Comparison of ENCODE assay signal across 1 cellular context in the genomic region with DNA sequence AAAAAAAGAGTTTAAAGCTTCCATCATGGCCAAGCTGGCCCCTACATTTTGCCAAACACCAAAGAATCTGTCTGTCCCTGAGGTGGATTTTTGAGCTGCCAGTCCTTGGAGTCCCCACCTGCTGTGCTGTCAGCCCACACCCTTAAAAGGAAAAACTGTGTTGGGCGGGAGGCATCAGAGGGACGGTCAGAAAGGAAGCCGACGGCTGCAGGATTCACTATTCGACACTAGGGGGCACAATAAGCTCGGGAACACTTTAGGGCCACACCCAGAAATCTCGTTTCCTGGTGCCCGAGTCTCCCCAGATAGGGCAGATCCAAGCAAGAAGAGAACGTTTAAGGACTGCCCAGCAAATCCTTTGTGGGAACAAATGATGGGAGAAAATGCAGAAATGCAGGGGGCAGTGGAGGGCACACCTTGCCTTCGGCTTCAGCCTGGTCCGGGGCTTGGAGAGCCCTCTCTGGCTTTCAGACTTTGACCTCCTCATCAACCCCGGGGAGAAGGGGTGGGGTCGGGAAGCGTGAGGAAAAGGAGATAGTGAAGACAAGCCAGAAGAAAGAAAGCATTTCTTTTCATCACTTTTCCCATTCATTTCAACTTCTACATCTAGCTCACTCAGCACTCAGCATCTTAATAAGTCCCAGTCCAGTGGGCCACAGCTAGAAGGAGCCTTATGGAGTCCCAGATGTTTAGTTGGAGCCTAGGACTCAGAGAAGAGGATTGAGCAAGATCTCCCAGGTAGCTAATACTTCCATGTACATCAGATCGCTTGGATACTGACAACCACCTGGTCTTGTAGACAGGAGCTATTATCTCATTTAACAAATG.
TF ChIP-seq lines count a peak whose summit lies in the region.

No MANE protein-coding gene starts in this region.

TF ChIP-seq in HepG2, 621 proteins besides CTCF, POLR2A, EP300 and RAD21 (continued from another document and continues in another):
- TF ChIP-seq, protein P1, sequence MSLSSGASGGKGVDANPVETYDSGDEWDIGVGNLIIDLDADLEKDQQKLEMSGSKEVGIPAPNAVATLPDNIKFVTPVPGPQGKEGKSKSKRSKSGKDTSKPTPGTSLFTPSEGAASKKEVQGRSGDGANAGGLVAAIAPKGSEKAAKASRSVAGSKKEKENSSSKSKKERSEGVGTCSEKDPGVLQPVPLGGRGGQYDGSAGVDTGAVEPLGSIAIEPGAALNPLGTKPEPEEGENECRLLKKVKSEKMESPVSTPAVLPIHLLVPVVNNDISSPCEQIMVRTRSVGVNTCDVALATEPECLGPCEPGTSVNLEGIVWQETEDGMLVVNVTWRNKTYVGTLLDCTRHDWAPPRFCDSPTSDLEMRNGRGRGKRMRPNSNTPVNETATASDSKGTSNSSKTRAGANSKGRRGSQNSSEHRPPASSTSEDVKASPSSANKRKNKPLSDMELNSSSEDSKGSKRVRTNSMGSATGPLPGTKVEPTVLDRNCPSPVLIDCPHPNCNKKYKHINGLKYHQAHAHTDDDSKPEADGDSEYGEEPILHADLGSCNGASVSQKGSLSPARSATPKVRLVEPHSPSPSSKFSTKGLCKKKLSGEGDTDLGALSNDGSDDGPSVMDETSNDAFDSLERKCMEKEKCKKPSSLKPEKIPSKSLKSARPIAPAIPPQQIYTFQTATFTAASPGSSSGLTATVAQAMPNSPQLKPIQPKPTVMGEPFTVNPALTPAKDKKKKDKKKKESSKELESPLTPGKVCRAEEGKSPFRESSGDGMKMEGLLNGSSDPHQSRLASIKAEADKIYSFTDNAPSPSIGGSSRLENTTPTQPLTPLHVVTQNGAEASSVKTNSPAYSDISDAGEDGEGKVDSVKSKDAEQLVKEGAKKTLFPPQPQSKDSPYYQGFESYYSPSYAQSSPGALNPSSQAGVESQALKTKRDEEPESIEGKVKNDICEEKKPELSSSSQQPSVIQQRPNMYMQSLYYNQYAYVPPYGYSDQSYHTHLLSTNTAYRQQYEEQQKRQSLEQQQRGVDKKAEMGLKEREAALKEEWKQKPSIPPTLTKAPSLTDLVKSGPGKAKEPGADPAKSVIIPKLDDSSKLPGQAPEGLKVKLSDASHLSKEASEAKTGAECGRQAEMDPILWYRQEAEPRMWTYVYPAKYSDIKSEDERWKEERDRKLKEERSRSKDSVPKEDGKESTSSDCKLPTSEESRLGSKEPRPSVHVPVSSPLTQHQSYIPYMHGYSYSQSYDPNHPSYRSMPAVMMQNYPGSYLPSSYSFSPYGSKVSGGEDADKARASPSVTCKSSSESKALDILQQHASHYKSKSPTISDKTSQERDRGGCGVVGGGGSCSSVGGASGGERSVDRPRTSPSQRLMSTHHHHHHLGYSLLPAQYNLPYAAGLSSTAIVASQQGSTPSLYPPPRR (CRISPR knock-in tag; IDR thresholded peaks at IDR 0.05; ENCODE audit: borderline replicate concordance): no peak
- TF ChIP-seq ZNF850 (CRISPR knock-in tag; conservative IDR thresholded peaks at IDR 0.05) (no peak), MAZ (IDR thresholded peaks at IDR 0.05; ENCODE audit: borderline replicate concordance, low read depth, low read length) (no peak), MAZ (CRISPR knock-in tag; IDR thresholded peaks at IDR 0.05; ENCODE audit: low read depth) (no peak), YEATS2 (CRISPR knock-in tag; IDR thresholded peaks at IDR 0.05; ENCODE audit: borderline replicate concordance) (0 out of 2 replicates have a peak, but pooled peaks have one; percentile 52), PHF21A (CRISPR knock-in tag; IDR thresholded peaks at IDR 0.05) (peak; percentile 22; the same call in 1 of the 2 replicates), CEBPG (CRISPR knock-in tag; IDR thresholded peaks at IDR 0.05) (0 out of 2 replicates have a peak, but pooled peaks have one; percentile 13), ZMYM3 (CRISPR knock-in tag; IDR thresholded peaks at IDR 0.05) (no peak), ZNF160 (CRISPR knock-in tag; IDR thresholded peaks at IDR 0.05) (no peak), ZFP36 (IDR thresholded peaks at IDR 0.05; ENCODE audit: borderline replicate concordance, low read depth, low read length, partially characterized antibody) (no peak), HNRNPK (IDR thresholded peaks at IDR 0.05; ENCODE audit: low read depth, low read length, poor library complexity, severe bottlenecking) (no peak), ATF7 (IDR thresholded peaks at IDR 0.05) (no peak), ATF7 (CRISPR knock-in tag; IDR thresholded peaks at IDR 0.05) (no peak), KLF6 (CRISPR knock-in tag; IDR thresholded peaks at IDR 0.05) (peak; percentile 63; the same call in 1 of the 2 replicates), SP2 (CRISPR knock-in tag; IDR thresholded peaks at IDR 0.05) (no peak), FOXC1 (CRISPR knock-in tag; IDR thresholded peaks at IDR 0.05; ENCODE audit: borderline replicate concordance) (peak; percentile 29; the same call in 1 of the 2 replicates), HNF4G (IDR thresholded peaks at IDR 0.05; ENCODE audit: borderline replicate concordance, low read depth, low read length) (0 out of 2 replicates have a peak, but pooled peaks have one; percentile 27), HNF4G (CRISPR knock-in tag; IDR thresholded peaks at IDR 0.05; ENCODE audit: borderline replicate concordance, low read depth) (no peak), ISX (CRISPR knock-in tag; conservative IDR thresholded peaks at IDR 0.05) (no peak), FLYWCH1 (CRISPR knock-in tag; IDR thresholded peaks at IDR 0.05) (no peak), PHF20 (CRISPR knock-in tag; IDR thresholded peaks at IDR 0.05) (peak; percentile 26; the same call in 1 of the 2 replicates), KMT2B (CRISPR knock-in tag; IDR thresholded peaks at IDR 0.05) (peak; percentile 34; the same call in 1 of the 2 replicates), TAF1 (CRISPR knock-in tag; IDR thresholded peaks at IDR 0.05) (no peak), ETV5 (CRISPR knock-in tag; IDR thresholded peaks at IDR 0.05; ENCODE audit: borderline replicate concordance) (peak; percentile 38; the same call in 1 of the 2 replicates), SPEN (CRISPR knock-in tag; IDR thresholded peaks at IDR 0.05; ENCODE audit: low read depth) (no peak), CCDC6 (CRISPR knock-in tag; IDR thresholded peaks at IDR 0.05) (no peak), ZNF296 (CRISPR knock-in tag; conservative IDR thresholded peaks at IDR 0.05) (no peak), ZSCAN22 (CRISPR knock-in tag; IDR thresholded peaks at IDR 0.05) (no peak), ZNF33B (CRISPR knock-in tag; IDR thresholded peaks at IDR 0.05) (no peak), KLF13 (CRISPR knock-in tag; IDR thresholded peaks at IDR 0.05) (no peak), MED1 (CRISPR knock-in tag; IDR thresholded peaks at IDR 0.05) (0 out of 2 replicates have a peak, but pooled peaks have one; percentile 5), ZNF768 (CRISPR knock-in tag; IDR thresholded peaks at IDR 0.05) (no peak), ZSCAN9 (CRISPR knock-in tag; IDR thresholded peaks at IDR 0.05; ENCODE audit: borderline replicate concordance) (no peak), KMT2A (CRISPR knock-in tag; IDR thresholded peaks at IDR 0.05) (peak; percentile 27; the same call in 1 of the 2 replicates), ZNF460 (CRISPR knock-in tag; IDR thresholded peaks at IDR 0.05; ENCODE audit: borderline replicate concordance) (no peak), HMG20A (CRISPR knock-in tag; IDR thresholded peaks at IDR 0.05; ENCODE audit: borderline replicate concordance) (0 out of 2 replicates have a peak, but pooled peaks have one; percentile 22), ZNF780A (CRISPR knock-in tag; IDR thresholded peaks at IDR 0.05) (no peak), RFX5 (IDR thresholded peaks at IDR 0.05; ENCODE audit: low read depth, low read length) (no peak), RORA (CRISPR knock-in tag; IDR thresholded peaks at IDR 0.05) (no peak), HDAC2 (CRISPR knock-in tag; IDR thresholded peaks at IDR 0.05) (0 out of 2 replicates have a peak, but pooled peaks have one; percentile 41), SATB2 (CRISPR knock-in tag; IDR thresholded peaks at IDR 0.05) (no peak), ZNF124 (CRISPR knock-in tag; IDR thresholded peaks at IDR 0.05) (peak; percentile 45; the same call in 1 of the 2 replicates), ELF1 (CRISPR knock-in tag; IDR thresholded peaks at IDR 0.05) (peak; percentile 56), HOXD1 (CRISPR knock-in tag; IDR thresholded peaks at IDR 0.05) (no peak), MAFK (conservative IDR thresholded peaks at IDR 0.05 in 1 of 2, IDR thresholded peaks at IDR 0.05 in 1 of 2; ENCODE audit: low read length in 2 of 2) (no peak), ZNF329 (CRISPR knock-in tag; IDR thresholded peaks at IDR 0.05; ENCODE audit: low read depth) (no peak), MIER3 (CRISPR knock-in tag; IDR thresholded peaks at IDR 0.05; ENCODE audit: borderline replicate concordance) (0 out of 2 replicates have a peak, but pooled peaks have one; percentile 40)
- TF ChIP-seq, protein P2, sequence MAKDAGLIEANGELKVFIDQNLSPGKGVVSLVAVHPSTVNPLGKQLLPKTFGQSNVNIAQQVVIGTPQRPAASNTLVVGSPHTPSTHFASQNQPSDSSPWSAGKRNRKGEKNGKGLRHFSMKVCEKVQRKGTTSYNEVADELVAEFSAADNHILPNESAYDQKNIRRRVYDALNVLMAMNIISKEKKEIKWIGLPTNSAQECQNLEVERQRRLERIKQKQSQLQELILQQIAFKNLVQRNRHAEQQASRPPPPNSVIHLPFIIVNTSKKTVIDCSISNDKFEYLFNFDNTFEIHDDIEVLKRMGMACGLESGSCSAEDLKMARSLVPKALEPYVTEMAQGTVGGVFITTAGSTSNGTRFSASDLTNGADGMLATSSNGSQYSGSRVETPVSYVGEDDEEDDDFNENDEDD (CRISPR knock-in tag; IDR thresholded peaks at IDR 0.05; ENCODE audit: borderline replicate concordance): peak; percentile 51; the same call in 1 of the 2 replicates
- TF ChIP-seq, protein P3, sequence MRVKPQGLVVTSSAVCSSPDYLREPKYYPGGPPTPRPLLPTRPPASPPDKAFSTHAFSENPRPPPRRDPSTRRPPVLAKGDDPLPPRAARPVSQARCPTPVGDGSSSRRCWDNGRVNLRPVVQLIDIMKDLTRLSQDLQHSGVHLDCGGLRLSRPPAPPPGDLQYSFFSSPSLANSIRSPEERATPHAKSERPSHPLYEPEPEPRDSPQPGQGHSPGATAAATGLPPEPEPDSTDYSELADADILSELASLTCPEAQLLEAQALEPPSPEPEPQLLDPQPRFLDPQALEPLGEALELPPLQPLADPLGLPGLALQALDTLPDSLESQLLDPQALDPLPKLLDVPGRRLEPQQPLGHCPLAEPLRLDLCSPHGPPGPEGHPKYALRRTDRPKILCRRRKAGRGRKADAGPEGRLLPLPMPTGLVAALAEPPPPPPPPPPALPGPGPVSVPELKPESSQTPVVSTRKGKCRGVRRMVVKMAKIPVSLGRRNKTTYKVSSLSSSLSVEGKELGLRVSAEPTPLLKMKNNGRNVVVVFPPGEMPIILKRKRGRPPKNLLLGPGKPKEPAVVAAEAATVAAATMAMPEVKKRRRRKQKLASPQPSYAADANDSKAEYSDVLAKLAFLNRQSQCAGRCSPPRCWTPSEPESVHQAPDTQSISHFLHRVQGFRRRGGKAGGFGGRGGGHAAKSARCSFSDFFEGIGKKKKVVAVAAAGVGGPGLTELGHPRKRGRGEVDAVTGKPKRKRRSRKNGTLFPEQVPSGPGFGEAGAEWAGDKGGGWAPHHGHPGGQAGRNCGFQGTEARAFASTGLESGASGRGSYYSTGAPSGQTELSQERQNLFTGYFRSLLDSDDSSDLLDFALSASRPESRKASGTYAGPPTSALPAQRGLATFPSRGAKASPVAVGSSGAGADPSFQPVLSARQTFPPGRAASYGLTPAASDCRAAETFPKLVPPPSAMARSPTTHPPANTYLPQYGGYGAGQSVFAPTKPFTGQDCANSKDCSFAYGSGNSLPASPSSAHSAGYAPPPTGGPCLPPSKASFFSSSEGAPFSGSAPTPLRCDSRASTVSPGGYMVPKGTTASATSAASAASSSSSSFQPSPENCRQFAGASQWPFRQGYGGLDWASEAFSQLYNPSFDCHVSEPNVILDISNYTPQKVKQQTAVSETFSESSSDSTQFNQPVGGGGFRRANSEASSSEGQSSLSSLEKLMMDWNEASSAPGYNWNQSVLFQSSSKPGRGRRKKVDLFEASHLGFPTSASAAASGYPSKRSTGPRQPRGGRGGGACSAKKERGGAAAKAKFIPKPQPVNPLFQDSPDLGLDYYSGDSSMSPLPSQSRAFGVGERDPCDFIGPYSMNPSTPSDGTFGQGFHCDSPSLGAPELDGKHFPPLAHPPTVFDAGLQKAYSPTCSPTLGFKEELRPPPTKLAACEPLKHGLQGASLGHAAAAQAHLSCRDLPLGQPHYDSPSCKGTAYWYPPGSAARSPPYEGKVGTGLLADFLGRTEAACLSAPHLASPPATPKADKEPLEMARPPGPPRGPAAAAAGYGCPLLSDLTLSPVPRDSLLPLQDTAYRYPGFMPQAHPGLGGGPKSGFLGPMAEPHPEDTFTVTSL (CRISPR knock-in tag; IDR thresholded peaks at IDR 0.05; ENCODE audit: borderline replicate concordance): no peak
- TF ChIP-seq, protein P4, sequence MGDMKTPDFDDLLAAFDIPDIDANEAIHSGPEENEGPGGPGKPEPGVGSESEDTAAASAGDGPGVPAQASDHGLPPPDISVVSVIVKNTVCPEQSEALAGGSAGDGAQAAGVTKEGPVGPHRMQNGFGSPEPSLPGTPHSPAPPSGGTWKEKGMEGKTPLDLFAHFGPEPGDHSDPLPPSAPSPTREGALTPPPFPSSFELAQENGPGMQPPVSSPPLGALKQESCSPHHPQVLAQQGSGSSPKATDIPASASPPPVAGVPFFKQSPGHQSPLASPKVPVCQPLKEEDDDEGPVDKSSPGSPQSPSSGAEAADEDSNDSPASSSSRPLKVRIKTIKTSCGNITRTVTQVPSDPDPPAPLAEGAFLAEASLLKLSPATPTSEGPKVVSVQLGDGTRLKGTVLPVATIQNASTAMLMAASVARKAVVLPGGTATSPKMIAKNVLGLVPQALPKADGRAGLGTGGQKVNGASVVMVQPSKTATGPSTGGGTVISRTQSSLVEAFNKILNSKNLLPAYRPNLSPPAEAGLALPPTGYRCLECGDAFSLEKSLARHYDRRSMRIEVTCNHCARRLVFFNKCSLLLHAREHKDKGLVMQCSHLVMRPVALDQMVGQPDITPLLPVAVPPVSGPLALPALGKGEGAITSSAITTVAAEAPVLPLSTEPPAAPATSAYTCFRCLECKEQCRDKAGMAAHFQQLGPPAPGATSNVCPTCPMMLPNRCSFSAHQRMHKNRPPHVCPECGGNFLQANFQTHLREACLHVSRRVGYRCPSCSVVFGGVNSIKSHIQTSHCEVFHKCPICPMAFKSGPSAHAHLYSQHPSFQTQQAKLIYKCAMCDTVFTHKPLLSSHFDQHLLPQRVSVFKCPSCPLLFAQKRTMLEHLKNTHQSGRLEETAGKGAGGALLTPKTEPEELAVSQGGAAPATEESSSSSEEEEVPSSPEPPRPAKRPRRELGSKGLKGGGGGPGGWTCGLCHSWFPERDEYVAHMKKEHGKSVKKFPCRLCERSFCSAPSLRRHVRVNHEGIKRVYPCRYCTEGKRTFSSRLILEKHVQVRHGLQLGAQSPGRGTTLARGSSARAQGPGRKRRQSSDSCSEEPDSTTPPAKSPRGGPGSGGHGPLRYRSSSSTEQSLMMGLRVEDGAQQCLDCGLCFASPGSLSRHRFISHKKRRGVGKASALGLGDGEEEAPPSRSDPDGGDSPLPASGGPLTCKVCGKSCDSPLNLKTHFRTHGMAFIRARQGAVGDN (CRISPR knock-in tag; IDR thresholded peaks at IDR 0.05): no peak; the same call in 1 of the 2 replicates
- TF ChIP-seq, protein P5, sequence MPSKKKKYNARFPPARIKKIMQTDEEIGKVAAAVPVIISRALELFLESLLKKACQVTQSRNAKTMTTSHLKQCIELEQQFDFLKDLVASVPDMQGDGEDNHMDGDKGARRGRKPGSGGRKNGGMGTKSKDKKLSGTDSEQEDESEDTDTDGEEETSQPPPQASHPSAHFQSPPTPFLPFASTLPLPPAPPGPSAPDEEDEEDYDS (CRISPR knock-in tag; IDR thresholded peaks at IDR 0.05): peak; percentile 40; the same call in 1 of the 2 replicates
